ENCODE assay signal across 9 cellular contexts in genomic region chr11:3000032-3000961, GRCh38. TPM values are rescaled to one million over a fixed set of nuclear protein-coding genes. Genes with fewer than 3 reads are reported as not detected.
A peak's percentile ranks its signal among the peaks of the same experiment; 100 is the strongest.
DNase-seq lines count a peak whose midpoint lies in the region; FAIRE-seq and TF ChIP-seq lines count a peak whose summit lies in the region.
"Had no signal": no experiment of that assay in that cellular context is flagged by ENCODE, and none has a peak within 500 bp of the region (broad histone marks: within the 10 kb centered on the region; RNA-seq: fewer than 3 reads in every experiment).

No MANE protein-coding gene starts in this region.

- no peak for FAIRE-seq in GM12892 (lab: Jason Lieb, UNC)

- intact Hi-C loops in prostate gland (cut with DNase I), result no loop called here

- H3K27me3 ChIP-seq in H7 (ENCODE audit: control insufficient read depth, insufficient read depth, low read length) (no peaks in the 10 kb centered on the region), SJSA1 (replicated peaks) (no peaks in the 10 kb centered on the region), prostate gland (replicated peaks; ENCODE audit: insufficient read depth) (no peaks in the 10 kb centered on the region)
- H3K27me3 ChIP-seq: neutrophil had no signal

- TF ChIP-seq POLR2A in prostate gland (IDR thresholded peaks at IDR 0.05), result no peak
- no peak for TF ChIP-seq POLR2A in GM12892 (IDR thresholded peaks at IDR 0.05; ENCODE audit: low read depth, low read length)

- H3K4me3 ChIP-seq in H7 (ENCODE audit: insufficient read depth, low read depth, low read length), result no peak overlapping the region
- no peak overlapping the region for H3K4me3 ChIP-seq in SJSA1
- H3K4me3 ChIP-seq in prostate gland, result no peak overlapping the region

- H3K27ac ChIP-seq in SJSA1, result no peak overlapping the region
- H3K27ac ChIP-seq in prostate gland, result peak overlapping the region; percentile 85 to 88
- H3K27ac ChIP-seq: neutrophil had no signal

- peaks cover 30% of the 10 kb centered on the region for H3K36me3 ChIP-seq in H7 (replicated peaks; ENCODE audit: control insufficient read depth, insufficient read depth, low read length)
- H3K36me3 ChIP-seq in SJSA1, result peaks cover 55% of the 10 kb centered on the region
- H3K36me3 ChIP-seq in prostate gland, result no peaks in the 10 kb centered on the region

- WGBS in prostate gland, result 45% methylated on average over 14 of the region's 17 CpGs

- TF ChIP-seq CTCF in prostate gland (IDR thresholded peaks at IDR 0.05), result no peak

- DNase-seq in H7 (peak; percentile 44), SJSA1 (ENCODE audit: low read depth in 1 of 2, low spot score in 2 of 2) (peak; percentile 60 to 83), foreskin melanocyte (peak; percentile 89), prostate gland (ENCODE audit: low spot score) (peak; percentile 96), OCI-M2 (lab: John Stamatoyannopoulos, UW; ENCODE audit: unreplicated experiment) (no peak), GM12892 (ENCODE audit: insufficient read length) (no peak)
- DNase-seq in activated CD4-positive, alpha-beta T cell treated with anti-CD3 and anti-CD28 coated beads for 1 hour, result no peak
- no peak for DNase-seq in stimulated activated CD4-positive, alpha-beta T cell treated with anti-CD3 and anti-CD28 coated beads, Interleukin-12 subunit alpha, Interleukin-12 subunit beta, amount 100 ng/mL, for 4 hours

- H3K4me1 ChIP-seq in SJSA1 (replicated peaks), result peaks cover 16% of the 10 kb centered on the region
- H3K4me1 ChIP-seq in prostate gland (replicated peaks), result peaks cover 22% of the 10 kb centered on the region

- H3K9me3 ChIP-seq in SJSA1 (replicated peaks) (no peaks in the 10 kb centered on the region), prostate gland (no peaks in the 10 kb centered on the region)
- H3K9me3 ChIP-seq: neutrophil had no signal

RNA-seq across cellular contexts. Expression of gene NAP1L4, which starts 8.2 kb away (rescaled TPM):
- 140 and 142 TPM in 2 replicates for total RNA-seq in H7 (2014; rRNA removed; shearing (Covaris generic))
- 186 and 214 TPM in 2 replicates for total RNA-seq in SJSA1 (2014; rRNA removed; shearing (Covaris generic))
- 100 to 1,000 TPM; 103 to 131 TPM for total RNA-seq in prostate gland
- polyA plus RNA-seq in GM12892 (2012; ENCODE audit: missing spikeins), result 105 TPM

RNA-seq across cellular contexts. Expression of gene CARS1, which starts 56.9 kb away (rescaled TPM):
- 56.0 and 76.2 TPM in 2 replicates for total RNA-seq in H7 (2014; rRNA removed; shearing (Covaris generic))
- total RNA-seq in SJSA1 (2014; rRNA removed; shearing (Covaris generic)), result 34.9 and 57.6 TPM in 2 replicates
- total RNA-seq in prostate gland, result 10 to 100 TPM; 25.6 to 28.9 TPM
- polyA plus RNA-seq in GM12892 (2012; ENCODE audit: missing spikeins), result 28.6 TPM

Comparison
In these comparisons a context has a peak if more than half of its experiments do, and no peak if none do; other contexts are left out.
1. DNase-seq: peak in H7 (single experiment), SJSA1 (2 of 2), foreskin melanocyte (single experiment) and prostate gland (single experiment); none in activated CD4-positive, alpha-beta T cell treated with anti-CD3 and anti-CD28 coated beads for 1 hour (single experiment), OCI-M2 (single experiment), stimulated activated CD4-positive, alpha-beta T cell treated with anti-CD3 and anti-CD28 coated beads, Interleukin-12 subunit alpha, Interleukin-12 subunit beta, amount 100 ng/mL, for 4 hours (single experiment) and GM12892 (single experiment).